ENCODE assay signal across 9 cellular contexts in genomic region chr4:2837904-2838496, GRCh38. TPM values are rescaled to one million over a fixed set of nuclear protein-coding genes. Genes with fewer than 3 reads are reported as not detected.
DNase-seq lines count a peak whose midpoint lies in the region; ATAC-seq and TF ChIP-seq lines count a peak whose summit lies in the region.
"Had no signal": no experiment of that assay in that cellular context is flagged by ENCODE, and none has a peak within 500 bp of the region (broad histone marks: within the 10 kb centered on the region; RNA-seq: fewer than 3 reads in every experiment).

No MANE protein-coding gene starts in this region.

- no peak overlapping the region for H3K9ac ChIP-seq in SK-N-SH

- H2AFZ ChIP-seq in SK-N-SH (ENCODE audit: low read depth), result no peak overlapping the region

- no peaks in the 10 kb centered on the region for H3K36me3 ChIP-seq in CD8-positive, alpha-beta T cell (ENCODE audit: insufficient read depth, low read length)
- peaks cover 0 to 12% of the 10 kb centered on the region in 2 experiments for H3K36me3 ChIP-seq in SK-N-SH (replicated peaks in 1 of 2; ENCODE audit: control insufficient read depth in 1 of 2, insufficient read depth in 2 of 2, low read length in 1 of 2)

- POLR2A ChIA-PET in CD8-positive, alpha-beta T cell (lab: Charles Lee), result interaction anchor here (0.6 to 3.4 kb wide), 8 partner anchors 10 to 124 kb away, joined by 3 to 17 read pairs (median 6); no protein-coding TSS in a partner anchor
- POLR2A ChIA-PET in SK-N-SH (lab: Yijun Ruan, JAX), result no interaction called here

- no peaks in the 10 kb centered on the region for H3K9me3 ChIP-seq in CD8-positive, alpha-beta T cell (ENCODE audit: low read length)
- H3K9me3 ChIP-seq in SK-N-SH, result no peaks in the 10 kb centered on the region

- peak overlapping the region; percentile 94 for H3K27ac Mint-ChIP-seq in CD8-positive, alpha-beta T cell
- H3K27ac Mint-ChIP-seq in activated naive CD8-positive, alpha-beta T cell, result peak overlapping the region; percentile 96

- no peaks in the 10 kb centered on the region for H3K9me2 ChIP-seq in SK-N-SH

- intact Hi-C loops in CD8-positive, alpha-beta T cell (cut with DNase I, micrococcal nuclease), result loop anchor here in 1 of 2 experiments (1.0 kb wide), 1 partner anchor 96 kb away; no protein-coding TSS in a partner anchor

- DNase-seq in CD8-positive, alpha-beta T cell, result peak; percentile 43 to 86 (median 72)
- DNase-seq in SK-N-SH, result peak; percentile 30
- peak; percentile 8 for DNase-seq in iPS-NIHi7 (ENCODE audit: extremely low spot score)
- DNase-seq in stimulated activated CD4-positive, alpha-beta T cell treated with anti-CD3 and anti-CD28 coated beads, Interleukin-2, amount 100 ng/mL, for 24 hours, result peak; percentile 68
- no peak for DNase-seq in RPMI8226
- no peak for DNase-seq in cerebellar cortex (ENCODE audit: low spot score)

- H3F3A ChIP-seq in SK-N-SH (replicated peaks; ENCODE audit: insufficient read depth), result peaks cover 25% of the 10 kb centered on the region

- CTCF ChIA-PET in CD8-positive, alpha-beta T cell (lab: Charles Lee), result interaction anchor here (0.7 to 2.4 kb wide), 2 partner anchors 9 to 75 kb away, joined by 3 to 10 read pairs; no protein-coding TSS in a partner anchor
- CTCF ChIA-PET in SK-N-SH (lab: Yijun Ruan, JAX), result no interaction called here

- H3K79me2 ChIP-seq in SK-N-SH (ENCODE audit: insufficient read depth), result no peaks in the 10 kb centered on the region; the same call in 1 of the 2 replicates

- H3K9me3 Mint-ChIP-seq in CD8-positive, alpha-beta T cell, result peaks cover 2% of the 10 kb centered on the region
- H3K9me3 Mint-ChIP-seq in activated naive CD8-positive, alpha-beta T cell (ENCODE audit: low read depth), result no peaks in the 10 kb centered on the region

- TF ChIP-seq RAD21 in SK-N-SH (IDR thresholded peaks at IDR 0.05; ENCODE audit: low read length), result no peak; the same call in 1 of the 2 replicates

- peaks cover 60% of the 10 kb centered on the region for H3K4me1 ChIP-seq in CD8-positive, alpha-beta T cell (ENCODE audit: insufficient read depth, low read length)
- peaks cover 6 to 7% of the 10 kb centered on the region in 2 experiments; a peak in 2 of 4 replicates for H3K4me1 ChIP-seq in SK-N-SH (ENCODE audit: control insufficient read depth in 1 of 2, insufficient read depth in 2 of 2, low read depth in 1 of 2, low read length in 1 of 2)

- TF ChIP-seq EP300 in SK-N-SH (IDR thresholded peaks at IDR 0.05; ENCODE audit: borderline replicate concordance in 1 of 2, low read depth in 1 of 2, low read length in 1 of 2), result no peak

- WGBS in SK-N-SH (ENCODE audit: low lambda C conversion rate), result 75% methylated on average over 8 of the region's 8 CpGs

- H3K27me3 Mint-ChIP-seq in CD8-positive, alpha-beta T cell (ENCODE audit: low read depth), result no peaks in the 10 kb centered on the region
- no peaks in the 10 kb centered on the region for H3K27me3 Mint-ChIP-seq in activated naive CD8-positive, alpha-beta T cell

- peak; percentile 96 for ATAC-seq in CD8-positive, alpha-beta T cell
- no peak for ATAC-seq in HG02852 (IDR thresholded peaks at IDR 0.05; ENCODE audit: unreplicated experiment)

- peak overlapping the region; percentile 40 for H3K27ac ChIP-seq in CD8-positive, alpha-beta T cell (ENCODE audit: low read depth, low read length)
- peak overlapping the region; percentile 17 to 22; a peak in 3 of 4 replicates for H3K27ac ChIP-seq in SK-N-SH (ENCODE audit: low read depth in 2 of 2, low read length in 1 of 2)
- H3K27ac ChIP-seq: epithelial cell of prostate had no signal

- no peaks in the 10 kb centered on the region for H3K27me3 ChIP-seq in CD8-positive, alpha-beta T cell (ENCODE audit: insufficient read depth, low read length)
- H3K27me3 ChIP-seq in SK-N-SH (ENCODE audit: insufficient read depth), result no peaks in the 10 kb centered on the region

- TF ChIP-seq CTCF in CD8-positive, alpha-beta T cell (IDR thresholded peaks at IDR 0.05), result no peak
- no peak for TF ChIP-seq CTCF in SK-N-SH (IDR thresholded peaks at IDR 0.05)

- H3K4me2 ChIP-seq in SK-N-SH, result 0 out of 2 replicates have a peak overlapping the region, but pooled peaks have one; percentile 30

- peak overlapping the region; percentile 81 for H3K4me3 Mint-ChIP-seq in CD8-positive, alpha-beta T cell
- H3K4me3 Mint-ChIP-seq in activated naive CD8-positive, alpha-beta T cell, result peak overlapping the region; percentile 90

- peak overlapping the region; percentile 41 for H3K4me3 ChIP-seq in CD8-positive, alpha-beta T cell (ENCODE audit: low read depth, low read length)
- no peak overlapping the region for H3K4me3 ChIP-seq in SK-N-SH (ENCODE audit: low read depth in 2 of 2, low read length in 1 of 2)

- H4K20me1 ChIP-seq in SK-N-SH (ENCODE audit: insufficient read depth), result no peaks in the 10 kb centered on the region

- H3K36me3 Mint-ChIP-seq in CD8-positive, alpha-beta T cell, result peaks cover 7% of the 10 kb centered on the region
- no peaks in the 10 kb centered on the region for H3K36me3 Mint-ChIP-seq in activated naive CD8-positive, alpha-beta T cell

- H3K4me1 Mint-ChIP-seq in CD8-positive, alpha-beta T cell (ENCODE audit: low read depth), result peaks cover 68% of the 10 kb centered on the region
- H3K4me1 Mint-ChIP-seq in activated naive CD8-positive, alpha-beta T cell (ENCODE audit: low read depth), result peaks cover 64% of the 10 kb centered on the region

TF ChIP-seq in SK-N-SH, 30 proteins besides CTCF, POLR2A, EP300 and RAD21:
- TF ChIP-seq GABPA (IDR thresholded peaks at IDR 0.05; ENCODE audit: low read depth) (0 out of 2 replicates have a peak, but pooled peaks have one; percentile 43), RCOR1 (IDR thresholded peaks at IDR 0.05; ENCODE audit: low read length) (no peak)

RNA-seq across cellular contexts. Expression of gene ADD1, which starts 5.6 kb away (rescaled TPM):
- 100 to 1,000 TPM; 129 TPM for total RNA-seq in CD8-positive, alpha-beta T cell
- 97.0 and 155 TPM in 2 replicates for polyA plus RNA-seq in SK-N-SH (2012; rRNA removed)
- polyA plus RNA-seq in SK-N-SH (2012; cell fraction: cytosol; rRNA removed), result 100 and 114 TPM in 2 replicates
- 317 and 506 TPM in 2 replicates for polyA plus RNA-seq in SK-N-SH (2012; cell fraction: nucleus; rRNA removed)

RNA-seq across cellular contexts. Expression of gene SH3BP2, which starts 45.1 kb away (rescaled TPM):
- total RNA-seq in CD8-positive, alpha-beta T cell, result 10 to 100 TPM; 22.4 to 24.8 TPM
- polyA plus RNA-seq in SK-N-SH (2012; rRNA removed), result 25.2 and 26.8 TPM in 2 replicates
- polyA plus RNA-seq in SK-N-SH (2012; cell fraction: cytosol; rRNA removed), result 5.6 and 8.5 TPM in 2 replicates
- polyA plus RNA-seq in SK-N-SH (2012; cell fraction: nucleus; rRNA removed), result 132 and 143 TPM in 2 replicates

Comparison
In these comparisons a context has a peak if more than half of its experiments do, and no peak if none do; other contexts are left out.
1. DNase-seq: peak in CD8-positive, alpha-beta T cell (7 of 7), SK-N-SH (single experiment), iPS-NIHi7 (single experiment) and stimulated activated CD4-positive, alpha-beta T cell treated with anti-CD3 and anti-CD28 coated beads, Interleukin-2, amount 100 ng/mL, for 24 hours (2 of 2); none in RPMI8226 (single experiment) and cerebellar cortex (single experiment).